16 cellular contexts compared by ENCODE assay signal in the genomic region with DNA sequence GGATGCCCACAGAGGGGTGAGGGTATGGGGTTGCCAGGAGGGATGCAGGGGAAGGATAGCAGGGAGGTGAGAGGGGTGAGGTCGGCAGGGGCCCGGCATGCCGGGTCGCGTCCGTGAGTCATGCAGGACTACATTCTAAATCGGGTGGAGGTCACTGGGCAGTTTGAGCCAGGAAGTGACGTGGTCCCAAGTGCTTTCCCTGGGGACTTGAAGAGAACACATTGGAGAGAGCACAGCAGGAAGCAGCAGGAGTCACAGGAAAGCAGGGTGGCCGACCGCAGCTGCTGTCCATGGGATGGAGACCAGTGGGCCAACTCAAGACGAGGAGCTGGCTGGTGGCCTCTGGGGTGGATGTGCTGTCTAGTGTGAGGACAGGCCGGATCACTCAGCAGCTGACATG.
"Had no signal": no experiment of that assay in that cellular context is flagged by ENCODE, and none has a peak within 500 bp of the region (broad histone marks: within the 10 kb centered on the region; RNA-seq: fewer than 3 reads in every experiment).

No MANE protein-coding gene starts in this region.

- H3K9me3 ChIP-seq: lower lobe of right lung, neutrophil had no signal

- H3K27ac ChIP-seq: foreskin keratinocyte, lower lobe of right lung, neutrophil had no signal

- H3K4me1 ChIP-seq: foreskin keratinocyte, lower lobe of right lung had no signal

- FAIRE-seq: endometrium, keratinocyte had no signal

- H3K4me3 ChIP-seq: lower lobe of right lung had no signal

- H3K27me3 ChIP-seq: neutrophil had no signal

- ATAC-seq: activated CD4-positive, CD25-positive, alpha-beta regulatory T cell treated with anti-CD3 and anti-CD28 coated beads, Interleukin-2, amount 50 U/mL, for 24 hours; activated naive CD4-positive, alpha-beta T cell treated with anti-CD3 and anti-CD28 coated beads, Interleukin-2, amount 50 U/mL, for 72 hours; activated T-cell treated with anti-CD3 and anti-CD28 coated beads, Interleukin-2, amount 50 U/mL, for 4 hours; foreskin keratinocyte; lower lobe of right lung; naive thymus-derived CD8-positive, alpha-beta T cell; sciatic nerve had no signal

- DNase-seq: activated CD4-positive, alpha-beta memory T cell treated with anti-CD3 and anti-CD28 coated beads for 36 hours; activated effector memory CD4-positive, alpha-beta T cell treated with anti-CD3 and anti-CD28 coated beads, Interleukin-2, amount 50 U/mL, for 16 hours; activated T-cell treated with anti-CD3 and anti-CD28 coated beads, Interleukin-2, amount 50 U/mL, for 4 hours; amygdala; foreskin keratinocyte; lower lobe of right lung; naive thymus-derived CD8-positive, alpha-beta T cell; posterior cingulate gyrus; stimulated activated CD4-positive, alpha-beta T cell treated with anti-CD3 and anti-CD28 coated beads, Interleukin-12 subunit alpha, Interleukin-12 subunit beta, amount 100 ng/mL, for 4 hours; stimulated activated naive CD4-positive, alpha-beta T cell had no signal

- H3K36me3 ChIP-seq: lower lobe of right lung, neutrophil had no signal
